In the genomic region with DNA sequence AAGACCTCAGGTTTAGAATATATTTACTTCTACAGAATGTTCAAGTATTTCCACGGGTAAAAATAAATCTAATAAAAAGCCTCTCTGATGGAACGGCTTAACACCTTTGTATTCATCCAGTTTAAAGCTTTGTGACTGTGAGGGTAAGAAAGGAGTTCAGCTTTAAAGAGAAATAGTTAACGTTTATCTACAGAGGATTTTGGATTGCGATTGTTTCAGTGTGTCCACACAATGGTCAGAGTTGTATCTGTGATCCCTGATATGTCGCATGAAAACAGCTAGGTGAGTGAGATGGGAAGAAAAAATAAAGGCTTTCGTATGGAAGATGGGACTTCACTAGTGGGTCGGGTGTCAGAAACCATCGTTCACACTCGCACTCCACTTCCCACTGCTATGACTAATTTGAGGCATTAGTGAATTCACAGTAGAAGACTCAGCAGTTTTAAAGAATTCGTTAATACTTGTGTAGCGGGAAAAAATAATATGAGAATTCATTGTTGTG, we compare ENCODE assay signal across 8 cellular contexts. TPM values are rescaled to one million over a fixed set of nuclear protein-coding genes. Genes with fewer than 3 reads are reported as not detected.
DNase-seq lines count a peak whose midpoint lies in the region; ATAC-seq and TF ChIP-seq lines count a peak whose summit lies in the region.

No MANE protein-coding gene starts in this region.

- no peaks in the 10 kb centered on the region for H4K20me1 ChIP-seq in MM.1S (ENCODE audit: insufficient read depth, low read length)

- H3K9me3 ChIP-seq in MM.1S (replicated peaks; ENCODE audit: insufficient read depth, low read length): no peaks in the 10 kb centered on the region

- H3K9me3 Mint-ChIP-seq in brain (no peaks in the 10 kb centered on the region), type B pancreatic cell (no peaks in the 10 kb centered on the region)

- DNase-seq in Daoy (ENCODE audit: low read depth): peak; percentile 36
- no peak for DNase-seq in MM.1S
- peak; percentile 65 to 68 for DNase-seq in lung microvascular endothelial cell (ENCODE audit: low read depth in 2 of 2)
- DNase-seq in type B pancreatic cell (ENCODE audit: extremely low spot score, unreplicated experiment): no peak
- DNase-seq in NCI-H128 (lab: John Stamatoyannopoulos, UW; ENCODE audit: unreplicated experiment): no peak
- no peak for DNase-seq in mesenteric fat pad (ENCODE audit: low spot score)

- no peak overlapping the region for H2AFZ ChIP-seq in MM.1S (ENCODE audit: low read length)

- H3F3A ChIP-seq in MM.1S (ENCODE audit: insufficient read depth, low read length): peaks cover 8% of the 10 kb centered on the region; the same call in 1 of the 2 replicates

- H3K27me3 ChIP-seq in MM.1S (replicated peaks; ENCODE audit: insufficient read depth, low read length): no peaks in the 10 kb centered on the region

- H3K79me2 ChIP-seq in MM.1S (ENCODE audit: low read length): peaks cover 13% of the 10 kb centered on the region

- TF ChIP-seq CTCF in MM.1S (IDR thresholded peaks at IDR 0.05; ENCODE audit: low read length): no peak
- no peak for TF ChIP-seq CTCF in brain (conservative IDR thresholded peaks at IDR 0.05)
- no peak for TF ChIP-seq CTCF in type B pancreatic cell (conservative IDR thresholded peaks at IDR 0.05)

- H3K9me2 ChIP-seq in MM.1S (replicated peaks; ENCODE audit: insufficient read depth, low read length): no peaks in the 10 kb centered on the region

- H3K27ac ChIP-seq in MM.1S (ENCODE audit: low read length): no peak overlapping the region

- no peak overlapping the region for H3K9ac ChIP-seq in MM.1S (ENCODE audit: low read length)

- peak overlapping the region; percentile 67; the same call in 1 of the 2 replicates for H3K4me3 ChIP-seq in MM.1S (ENCODE audit: low read length)

- H3K27ac Mint-ChIP-seq in brain: peak overlapping the region; percentile 22 to 97 (median 91)
- peak overlapping the region; percentile 77 for H3K27ac Mint-ChIP-seq in type B pancreatic cell

- H3K4me3 Mint-ChIP-seq in brain (peak overlapping the region; percentile 84 to 99 (median 94)), type B pancreatic cell (peak overlapping the region; percentile 93)

- peaks cover 14% of the 10 kb centered on the region for H3K4me1 ChIP-seq in MM.1S (ENCODE audit: low read length)

- H3K27me3 Mint-ChIP-seq in brain (peaks cover 18% of the 10 kb centered on the region), type B pancreatic cell (no peaks in the 10 kb centered on the region)

- H3K36me3 ChIP-seq in MM.1S (replicated peaks; ENCODE audit: insufficient read depth, low read length): no peaks in the 10 kb centered on the region

- H3K4me1 Mint-ChIP-seq in brain (peaks cover 53% of the 10 kb centered on the region), type B pancreatic cell (ENCODE audit: unreplicated experiment) (peaks cover 36% of the 10 kb centered on the region)

- peak overlapping the region; percentile 38; the same call in 1 of the 2 replicates for H3K4me2 ChIP-seq in MM.1S (ENCODE audit: low read depth, low read length)

- ATAC-seq in HG02884 (IDR thresholded peaks at IDR 0.05; ENCODE audit: unreplicated experiment): no peak

- H3K36me3 Mint-ChIP-seq in brain (peaks cover 25% of the 10 kb centered on the region), type B pancreatic cell (peaks cover under 1% of the 10 kb centered on the region)

RNA-seq across cellular contexts. Expression of gene APLP2, which starts 1.6 kb away (rescaled TPM):
- 94.6 and 103 TPM in 2 replicates for total RNA-seq in Daoy (2014; rRNA removed; shearing (Covaris generic))
- 239 TPM for polyA plus RNA-seq in brain (ENCODE audit: insufficient read depth, low read depth, low replicate concordance)
- total RNA-seq in lung microvascular endothelial cell (763 and 1,111 TPM in 2 replicates), type B pancreatic cell (ENCODE audit: low replicate concordance) (207 and 254 TPM in 2 replicates), mesenteric fat pad (298 TPM)

Comparison
In these comparisons a context has a peak if more than half of its experiments do, and no peak if none do; other contexts are left out.
1. DNase-seq: peak in Daoy (single experiment) and lung microvascular endothelial cell (2 of 2); none in MM.1S (single experiment), type B pancreatic cell (single experiment), NCI-H128 (single experiment) and mesenteric fat pad (single experiment).